ENCODE assay signal across 8 cellular contexts in genomic region chr18:54388203-54389142, GRCh38. TPM values are rescaled to one million over a fixed set of nuclear protein-coding genes. Genes with fewer than 3 reads are reported as not detected.
DNase-seq lines count a peak whose midpoint lies in the region; ATAC-seq and TF ChIP-seq lines count a peak whose summit lies in the region.

No MANE protein-coding gene starts in this region.

- CTCF ChIA-PET in RWPE1 (lab: Yijun Ruan, JAX): no interaction called here

- peak; percentile 94 for ATAC-seq in GM19452 (IDR thresholded peaks at IDR 0.05; ENCODE audit: unreplicated experiment)
- peak; percentile 95 for ATAC-seq in HG03354 (IDR thresholded peaks at IDR 0.05; ENCODE audit: poor library complexity, severe bottlenecking, unreplicated experiment)
- ATAC-seq in esophagus mucosa: peak; percentile 70

- DNase-seq in GDM1 (lab: John Stamatoyannopoulos, UW): peak; percentile 63
- DNase-seq in RWPE1 (ENCODE audit: low spot score): peak; percentile 32
- DNase-seq in stimulated activated CD4-positive, alpha-beta T cell treated with anti-CD3 and anti-CD28 coated beads, Interleukin-2, amount 100 ng/mL, for 48 hours: peak; percentile 3 to 7
- DNase-seq in NCI-H146 (lab: John Stamatoyannopoulos, UW): no peak
- DNase-seq in NCI-H2029 treated with DMSO at 0.1 percent for 48 hours (lab: John Stamatoyannopoulos, UW): no peak

- peak overlapping the region; percentile 62 for H3K27ac ChIP-seq in RWPE1

- POLR2A ChIA-PET in RWPE1 (lab: Yijun Ruan, JAX; ENCODE audit: low non-redundant PET): no interaction called here

- no peak for TF ChIP-seq CTCF in RWPE1 (conservative IDR thresholded peaks at IDR 0.05; ENCODE audit: low read depth)

RNA-seq across cellular contexts. Expression of gene C18orf54, which starts 30.8 kb away (rescaled TPM):
- total RNA-seq in esophagus mucosa: 2.7 TPM

RNA-seq across cellular contexts. Expression of gene STARD6, which starts 30.8 kb away (rescaled TPM):
- not detected for total RNA-seq in esophagus mucosa

Comparison
In these comparisons a context has a peak if more than half of its experiments do, and no peak if none do; other contexts are left out.
1. DNase-seq: peak in GDM1 (single experiment), RWPE1 (single experiment) and stimulated activated CD4-positive, alpha-beta T cell treated with anti-CD3 and anti-CD28 coated beads, Interleukin-2, amount 100 ng/mL, for 48 hours (2 of 2); none in NCI-H146 (single experiment) and NCI-H2029 treated with DMSO at 0.1 percent for 48 hours (single experiment).
2. Peak in every context shown above with its lines, with median percentiles within 50 percentile points of each other: ATAC-seq.